ENCODE assay signal across 15 cellular contexts in genomic region chr20:61493798-61494305, GRCh38.
DNase-seq lines count a peak whose midpoint lies in the region; ATAC-seq and TF ChIP-seq lines count a peak whose summit lies in the region.
"Had no signal": no experiment of that assay in that cellular context is flagged by ENCODE, and none has a peak within 500 bp of the region (broad histone marks: within the 10 kb centered on the region; RNA-seq: fewer than 3 reads in every experiment).

No MANE protein-coding gene starts in this region.

- no peaks in the 10 kb centered on the region; the same call in 1 of the 2 replicates for H3K79me2 ChIP-seq in H9 (ENCODE audit: insufficient read depth, low read length)

- H2BK20ac ChIP-seq in H9 (ENCODE audit: low read depth, low read length, poor library complexity, severe bottlenecking), result no peak overlapping the region

- H3K14ac ChIP-seq in H9 (ENCODE audit: insufficient read depth, low read length) (no peak overlapping the region), mesenchymal stem cell (ENCODE audit: low read length in 2 of 2) (no peak overlapping the region), neuronal stem cell (ENCODE audit: low read length) (no peak overlapping the region)

- H3K27me3 Mint-ChIP-seq in H9 (ENCODE audit: low read depth), result peaks cover 8% of the 10 kb centered on the region
- no peaks in the 10 kb centered on the region for H3K27me3 Mint-ChIP-seq in glutamatergic neuron (ENCODE audit: unreplicated experiment)

- H4K91ac ChIP-seq in H9 (ENCODE audit: insufficient read length, low read depth, low read length) (no peak overlapping the region), mesenchymal stem cell (ENCODE audit: low read length) (no peak overlapping the region), neuronal stem cell (ENCODE audit: low read depth, low read length, poor library complexity) (no peak overlapping the region)

- H4K8ac ChIP-seq in H9 (replicated peaks; ENCODE audit: insufficient read length, low read depth, low read length) (no peak overlapping the region), mesenchymal stem cell (ENCODE audit: low read length) (peak overlapping the region; percentile 47), neuronal stem cell (ENCODE audit: low read depth, low read length) (no peak overlapping the region)

- WGBS in H9 (ENCODE audit: extremely low coverage, insufficient read length, low lambda C conversion rate), result no CpG with 5 or more reads among the region's 10 CpGs
- WGBS in mesenchymal stem cell, result 83% methylated on average over 10 of the region's 10 CpGs
- WGBS in neuronal stem cell (ENCODE audit: extremely low coverage in 2 of 2, insufficient read length in 2 of 2, insufficient replicate concordance in 1 of 2), 2 donors, result no CpG with 5 or more reads among the region's 10 CpGs

- H2BK15ac ChIP-seq in H9 (ENCODE audit: low read depth, low read length) (no peak overlapping the region), mesenchymal stem cell (ENCODE audit: low read depth, poor library complexity, severe bottlenecking) (no peak overlapping the region), neuronal stem cell (ENCODE audit: low read length) (peak overlapping the region; percentile 33)

- H3K27ac Mint-ChIP-seq in H9, result peak overlapping the region in 2 of 3 experiments; percentile 14 to 24; a peak in 1 of 7 replicates
- no peak overlapping the region for H3K27ac Mint-ChIP-seq in glutamatergic neuron (ENCODE audit: unreplicated experiment)
- H3K27ac Mint-ChIP-seq: CD4-positive, alpha-beta memory T cell had no signal

- no peak overlapping the region for H3K4me3 Mint-ChIP-seq in H9
- no peak overlapping the region for H3K4me3 Mint-ChIP-seq in glutamatergic neuron (ENCODE audit: unreplicated experiment)
- H3K4me3 Mint-ChIP-seq: CD4-positive, alpha-beta memory T cell had no signal

- no peak overlapping the region for H3K9ac ChIP-seq in H9 (ENCODE audit: extremely low read depth, insufficient read length, low read length)
- no peak overlapping the region for H3K9ac ChIP-seq in mesenchymal stem cell (ENCODE audit: low read length)
- H3K9ac ChIP-seq in neuronal stem cell (ENCODE audit: low read depth, low read length, poor library complexity), result no peak overlapping the region

- H3K36me3 Mint-ChIP-seq in H9 (ENCODE audit: insufficient read depth in 1 of 3, low read depth in 3 of 3) (no peaks in the 10 kb centered on the region), glutamatergic neuron (ENCODE audit: unreplicated experiment) (no peaks in the 10 kb centered on the region)
- H3K36me3 Mint-ChIP-seq: CD4-positive, alpha-beta memory T cell had no signal

- H3K4ac ChIP-seq in H9 (ENCODE audit: low read depth, low read length), result no peak overlapping the region
- no peak overlapping the region for H3K4ac ChIP-seq in mesenchymal stem cell (ENCODE audit: low read depth in 1 of 2, low read length in 2 of 2)
- no peak overlapping the region for H3K4ac ChIP-seq in neuronal stem cell (ENCODE audit: low read length)

- H3K36me3 ChIP-seq in RWPE2 (ENCODE audit: low read depth), result no peaks in the 10 kb centered on the region
- no peaks in the 10 kb centered on the region for H3K36me3 ChIP-seq in mesenchymal stem cell (ENCODE audit: control insufficient read depth in 1 of 2, insufficient read depth in 2 of 2, low read depth in 1 of 2, low read length in 2 of 2)
- H3K36me3 ChIP-seq in neuronal stem cell (replicated peaks in 1 of 2; ENCODE audit: control insufficient read depth in 2 of 2, insufficient read depth in 2 of 2, low read length in 2 of 2), result peaks cover 0 to 3% of the 10 kb centered on the region in 2 donors

- H2AK5ac ChIP-seq in H9 (ENCODE audit: insufficient read length, low read length) (no peak overlapping the region), mesenchymal stem cell (ENCODE audit: low read length, severe bottlenecking) (no peak overlapping the region), neuronal stem cell (ENCODE audit: low read depth, low read length) (peak overlapping the region; percentile 81)

- H3K18ac ChIP-seq in H9 (ENCODE audit: insufficient read length, low read depth, low read length), result no peak overlapping the region
- no peak overlapping the region for H3K18ac ChIP-seq in mesenchymal stem cell (ENCODE audit: low read depth in 1 of 2, low read length in 2 of 2)
- H3K18ac ChIP-seq in neuronal stem cell (ENCODE audit: low read length), result peak overlapping the region; percentile 73

- TF ChIP-seq CTCF in H9 (conservative IDR thresholded peaks at IDR 0.05), result no peak
- no peak for TF ChIP-seq CTCF in RWPE2 (IDR thresholded peaks at IDR 0.05; ENCODE audit: poor library complexity, severe bottlenecking)
- no peak for TF ChIP-seq CTCF in glutamatergic neuron (IDR thresholded peaks at IDR 0.05; ENCODE audit: partially characterized antibody, unreplicated experiment)

- no peak; the same call in 2 of the 3 replicates for ATAC-seq in RWPE2 (ENCODE audit: low read depth)
- ATAC-seq: HCT116 had no signal

- no peaks in the 10 kb centered on the region for H3K79me1 ChIP-seq in H9 (ENCODE audit: insufficient read depth, low read depth, low read length, poor library complexity, severe bottlenecking)
- H3K79me1 ChIP-seq in mesenchymal stem cell (replicated peaks; ENCODE audit: low read length, poor library complexity, severe bottlenecking), result peaks cover 6% of the 10 kb centered on the region
- H3K79me1 ChIP-seq in neuronal stem cell (ENCODE audit: low read depth, low read length), result no peaks in the 10 kb centered on the region

- no peak overlapping the region for H3K27ac ChIP-seq in H9 (ENCODE audit: insufficient read length, low read depth, low read length)
- H3K27ac ChIP-seq in RWPE2 (ENCODE audit: poor library complexity, severe bottlenecking), result no peak overlapping the region
- no peak overlapping the region for H3K27ac ChIP-seq in mesenchymal stem cell (ENCODE audit: low read length, poor library complexity, severe bottlenecking)
- no peak overlapping the region for H3K27ac ChIP-seq in neuronal stem cell (replicated peaks; ENCODE audit: low read length)

- H2BK5ac ChIP-seq in H9 (ENCODE audit: insufficient read length, low read length) (no peak overlapping the region), mesenchymal stem cell (ENCODE audit: low read depth, low read length, poor library complexity, severe bottlenecking) (no peak overlapping the region), neuronal stem cell (ENCODE audit: low read length) (peak overlapping the region; percentile 18)

- DNase-seq in H9, result peak; percentile 22
- DNase-seq in RWPE2 (ENCODE audit: low spot score), result peak; percentile 75
- DNase-seq in mesenchymal stem cell, result no peak
- no peak for DNase-seq in neuronal stem cell (ENCODE audit: low spot score)
- no peak for DNase-seq in hippocampal formation (lab: John Stamatoyannopoulos, UW)
- no peak for DNase-seq in glutamatergic neuron
- DNase-seq in NCI-H2227 treated with DMSO at 0.1 percent for 48 hours (lab: John Stamatoyannopoulos, UW), result no peak
- DNase-seq: C1 segment of cervical spinal cord; CD4-positive, alpha-beta memory T cell; DMS153; DND-41; GOT3; H7 had no signal

- no peak overlapping the region for H3T11ph ChIP-seq in H9 (ENCODE audit: low read length)

- peaks cover 32 to 41% of the 10 kb centered on the region in 2 experiments for H3K4me1 Mint-ChIP-seq in H9
- no peaks in the 10 kb centered on the region for H3K4me1 Mint-ChIP-seq in glutamatergic neuron (ENCODE audit: low read depth, unreplicated experiment)
- H3K4me1 Mint-ChIP-seq: CD4-positive, alpha-beta memory T cell had no signal

- H4K5ac ChIP-seq in H9 (ENCODE audit: insufficient read length, low read depth, low read length), result no peak overlapping the region

- no peaks in the 10 kb centered on the region for H3K23me2 ChIP-seq in H9 (ENCODE audit: insufficient read length, low read depth, low read length, poor library complexity, severe bottlenecking)

- no peaks in the 10 kb centered on the region for H4K20me1 ChIP-seq in H9 (ENCODE audit: control insufficient read depth, insufficient read depth, insufficient read length)

- peaks cover 9% of the 10 kb centered on the region; the same call in 1 of the 2 replicates for H3K4me1 ChIP-seq in H9 (ENCODE audit: insufficient read depth, low read length)
- no peaks in the 10 kb centered on the region for H3K4me1 ChIP-seq in RWPE2 (ENCODE audit: insufficient read depth, poor library complexity, severe bottlenecking)
- peaks cover under 1% of the 10 kb centered on the region for H3K4me1 ChIP-seq in mesenchymal stem cell (ENCODE audit: control insufficient read depth, insufficient read depth, low read depth, low read length)
- peaks cover 2 to 9% of the 10 kb centered on the region in 2 donors for H3K4me1 ChIP-seq in neuronal stem cell (ENCODE audit: control insufficient read depth in 2 of 2, insufficient read depth in 1 of 2, low read depth in 1 of 2, low read length in 2 of 2)
- H3K4me1 ChIP-seq: Caco-2 had no signal

- H3K27me3 ChIP-seq in H9 (ENCODE audit: insufficient read depth, low read length) (peaks cover 2% of the 10 kb centered on the region; the same call in 1 of the 2 replicates), RWPE2 (ENCODE audit: insufficient read depth, poor library complexity, severe bottlenecking) (no peaks in the 10 kb centered on the region), mesenchymal stem cell (ENCODE audit: control insufficient read depth in 1 of 2, insufficient read depth in 1 of 2, low read length in 2 of 2) (no peaks in the 10 kb centered on the region), neuronal stem cell (ENCODE audit: control insufficient read depth in 3 of 3, insufficient read depth in 3 of 3, low read depth in 1 of 3, low read length in 3 of 3) (peaks cover 0 to 2% (median 0%) of the 10 kb centered on the region in 3 experiments)

- no peak overlapping the region for H3K23ac ChIP-seq in H9 (ENCODE audit: insufficient read length, low read depth, low read length)
- H3K23ac ChIP-seq in mesenchymal stem cell (ENCODE audit: low read length in 2 of 2), result peak overlapping the region in 1 of 2 experiments; percentile 46
- H3K23ac ChIP-seq in neuronal stem cell (ENCODE audit: low read depth, low read length, poor library complexity), result no peak overlapping the region

- H3K9me3 Mint-ChIP-seq in H9 (no peaks in the 10 kb centered on the region), glutamatergic neuron (ENCODE audit: unreplicated experiment) (no peaks in the 10 kb centered on the region)

- no peak overlapping the region for H3K56ac ChIP-seq in H9 (ENCODE audit: insufficient read length, low read depth, low read length)

- H2AFZ ChIP-seq in H9 (ENCODE audit: low read length), result no peak overlapping the region
- no peak overlapping the region for H2AFZ ChIP-seq in mesenchymal stem cell (ENCODE audit: low read depth, low read length)
- H2AFZ ChIP-seq in neuronal stem cell (ENCODE audit: low read length), result peak overlapping the region; percentile 67

- no peak overlapping the region for H3K4me2 ChIP-seq in H9 (ENCODE audit: insufficient read depth, insufficient read length, low read length)
- H3K4me2 ChIP-seq in mesenchymal stem cell (ENCODE audit: low read length, poor library complexity, severe bottlenecking), result no peak overlapping the region
- H3K4me2 ChIP-seq in neuronal stem cell (ENCODE audit: insufficient read depth, low read length, poor library complexity, severe bottlenecking), result no peak overlapping the region

- H3K9me3 ChIP-seq in H9 (ENCODE audit: control insufficient read depth, low read depth, low read length) (no peaks in the 10 kb centered on the region), RWPE2 (ENCODE audit: severe bottlenecking) (no peaks in the 10 kb centered on the region), mesenchymal stem cell (ENCODE audit: control insufficient read depth, low read length) (no peaks in the 10 kb centered on the region), neuronal stem cell (replicated peaks in 1 of 2; ENCODE audit: control insufficient read depth in 2 of 2, insufficient read depth in 1 of 2, low read depth in 1 of 2, low read length in 2 of 2) (peaks cover 3 to 9% of the 10 kb centered on the region in 2 donors)

- H3K4me3 ChIP-seq in RWPE2 (ENCODE audit: severe bottlenecking), result no peak overlapping the region
- H3K4me3 ChIP-seq in mesenchymal stem cell (ENCODE audit: insufficient read depth in 1 of 2, low read depth in 1 of 2, low read length in 2 of 2), result no peak overlapping the region
- no peak overlapping the region for H3K4me3 ChIP-seq in neuronal stem cell (ENCODE audit: low read length in 2 of 2)

- no peak overlapping the region for H2BK120ac ChIP-seq in H9 (ENCODE audit: low read depth, low read length, poor library complexity, severe bottlenecking)
- H2BK120ac ChIP-seq in mesenchymal stem cell (ENCODE audit: low read depth, low read length), result no peak overlapping the region
- H2BK120ac ChIP-seq in neuronal stem cell (ENCODE audit: low read depth, low read length), result no peak overlapping the region

- no peak overlapping the region for H2BK12ac ChIP-seq in H9 (ENCODE audit: insufficient read length, low read depth, low read length)
- no peak overlapping the region for H2BK12ac ChIP-seq in mesenchymal stem cell (ENCODE audit: low read length in 2 of 2)
- H2BK12ac ChIP-seq in neuronal stem cell (ENCODE audit: low read length), result peak overlapping the region; percentile 82

Comparison
In these comparisons a context has a peak if more than half of its experiments do, and no peak if none do; other contexts are left out.
1. DNase-seq: peak in H9 (single experiment) and RWPE2 (single experiment); none in mesenchymal stem cell (single experiment), neuronal stem cell (single experiment), hippocampal formation (0 of 2), glutamatergic neuron (single experiment) and NCI-H2227 treated with DMSO at 0.1 percent for 48 hours (single experiment).